ENCODE assay signal across 17 cellular contexts in the genomic region with DNA sequence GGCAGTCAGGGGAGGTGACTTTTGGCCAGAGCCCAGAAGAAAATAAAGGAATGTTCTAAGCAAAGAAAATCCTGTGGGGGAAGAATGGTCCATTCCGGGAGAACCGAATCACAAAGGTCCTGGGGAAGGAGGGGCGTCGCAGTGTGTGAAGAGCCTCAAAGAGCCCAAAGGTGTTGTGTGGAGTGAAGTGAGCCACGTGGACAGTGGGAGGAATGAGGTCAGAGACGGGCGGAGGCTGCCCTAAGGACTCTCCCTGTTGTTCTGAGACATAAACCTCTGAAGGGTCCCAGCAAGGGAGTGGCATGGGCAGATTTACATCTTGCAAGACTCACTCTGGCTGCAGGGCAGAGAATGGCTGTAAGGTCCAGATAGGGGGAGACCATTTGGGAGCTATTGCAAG.
"Had no signal": no experiment of that assay in that cellular context is flagged by ENCODE, and none has a peak within 500 bp of the region (broad histone marks: within the 10 kb centered on the region; RNA-seq: fewer than 3 reads in every experiment).

No MANE protein-coding gene starts in this region.

- H3K4me1 Mint-ChIP-seq: natural killer cell had no signal

- H3K27me3 Mint-ChIP-seq: memory B cell had no signal

- H3K4me3 ChIP-seq: ascending aorta, gastrocnemius medialis, left ventricle myocardium inferior, transverse colon had no signal

- DNase-seq: activated CD4-positive, alpha-beta T cell treated with anti-CD3 and anti-CD28 coated beads, Interleukin-2, amount 50 U/mL, for 1 hour; activated naive CD4-positive, alpha-beta T cell; activated T-cell treated with anti-CD3 and anti-CD28 coated beads for 4 hours; gastrocnemius medialis; left ventricle myocardium inferior; natural killer cell; nucleus accumbens; right cardiac atrium; small intestine; stimulated activated CD4-positive, alpha-beta T cell treated with anti-CD3 and anti-CD28 coated beads, Interleukin-4, amount 100 ng/mL, for 4 hours; stimulated activated CD8-positive, alpha-beta memory T cell treated with anti-CD3 and anti-CD28 coated beads, Interleukin-4, amount 100 ng/mL, for 48 hours; stimulated activated naive CD4-positive, alpha-beta T cell treated with Interleukin-2 at 50 U/mL for 16 hours; transverse colon had no signal

- H3K9me3 Mint-ChIP-seq: memory B cell, natural killer cell had no signal

- H3K27ac ChIP-seq: ascending aorta, gastrocnemius medialis, left ventricle myocardium inferior, transverse colon had no signal

- H3K36me3 ChIP-seq: ascending aorta, gastrocnemius medialis, left ventricle myocardium inferior, transverse colon had no signal

- H3K27me3 ChIP-seq: ascending aorta, gastrocnemius medialis, transverse colon had no signal

- ATAC-seq: activated CD4-positive, CD25-positive, alpha-beta regulatory T cell treated with anti-CD3 and anti-CD28 coated beads, Interleukin-2, amount 50 U/mL, for 24 hours; gastrocnemius medialis; natural killer cell; right cardiac atrium had no signal

- H3K36me3 Mint-ChIP-seq: memory B cell, natural killer cell had no signal

- H3K27ac Mint-ChIP-seq: memory B cell, natural killer cell, progenitor cell of endocrine pancreas had no signal

- H3K4me3 Mint-ChIP-seq: memory B cell, natural killer cell had no signal

- H3K9me3 ChIP-seq: ascending aorta, gastrocnemius medialis, left ventricle myocardium inferior, transverse colon had no signal
